ENCODE assay signal across 32 cellular contexts in genomic region chr4:88147799-88148217, GRCh38. TPM values are rescaled to one million over a fixed set of nuclear protein-coding genes. Genes with fewer than 3 reads are reported as not detected.
DNase-seq lines count a peak whose midpoint lies in the region; ATAC-seq, FAIRE-seq and TF ChIP-seq lines count a peak whose summit lies in the region.
"Had no signal": no experiment of that assay in that cellular context is flagged by ENCODE, and none has a peak within 500 bp of the region (broad histone marks: within the 10 kb centered on the region; RNA-seq: fewer than 3 reads in every experiment).

No MANE protein-coding gene starts in this region.

- no CpG with 5 or more reads among the region's 4 CpGs for WGBS in mesendoderm (ENCODE audit: extremely low coverage, insufficient coverage, low lambda C conversion rate)

- peak in 1 of 2 donors; percentile 3 for DNase-seq in cardiac muscle cell (ENCODE audit: low read depth in 1 of 2, low spot score in 1 of 2)
- DNase-seq in left ventricle myocardium superior: no peak
- DNase-seq in bronchial epithelial cell (ENCODE audit: low read depth): peak; percentile 49
- peak; percentile 89 for DNase-seq in mesendoderm
- no peak for DNase-seq in activated T-cell treated with anti-CD3 and anti-CD28 coated beads, Interleukin-2, amount 50 U/mL, for 48 hours
- no peak for DNase-seq in NCI-H1048 (lab: John Stamatoyannopoulos, UW)
- no peak for DNase-seq in OCI-LY7 (ENCODE audit: low spot score)
- DNase-seq: activated CD4-positive, alpha-beta T cell treated with anti-CD3 and anti-CD28 coated beads for 4 hours; activated CD8-positive, alpha-beta T cell treated with anti-CD3 and anti-CD28 coated beads, Interleukin-2, amount 10 ng/mL, durations not matched to agents 7 days and 5 days; activated naive CD4-positive, alpha-beta T cell treated with anti-CD3 and anti-CD28 coated beads, Interleukin-2, amount 50 U/mL, for 16 hours; amygdala; brain microvascular endothelial cell; CD4-positive, CD25-positive, alpha-beta regulatory T cell; DMS79 treated with DMSO at 0.1 percent for 48 hours; effector CD4-positive, alpha-beta T cell; MM.1S; natural killer cell; NCI-H2029; NCI-H2227 treated with DMSO at 0.1 percent for 48 hours; NCI-H69; SJCRH30; stimulated activated naive B cell treated with anti-CD40 and anti-IgM and Interleukin-4, amounts not matched to agents 10 μg/mL and 1 μg/mL and 100 μg/mL, for 72 hours; substantia nigra; SW 1271; upper lobe of left lung had no signal

- H3K9me2 ChIP-seq in OCI-LY7 (ENCODE audit: insufficient read depth, low read length): no peaks in the 10 kb centered on the region

- H3K79me2 ChIP-seq in mesendoderm (ENCODE audit: control insufficient read depth, insufficient read depth, low read length) (peaks cover 1% of the 10 kb centered on the region), OCI-LY7 (ENCODE audit: insufficient read depth, low read depth, low read length) (no peaks in the 10 kb centered on the region)

- H3K4ac ChIP-seq in mesendoderm (ENCODE audit: low read depth, low read length): peak overlapping the region; percentile 65

- H2BK5ac ChIP-seq in mesendoderm (ENCODE audit: low read length): no peak overlapping the region

- no peak overlapping the region for H3K9ac ChIP-seq in mesendoderm (ENCODE audit: low read length)
- H3K9ac ChIP-seq: KMS-11 had no signal

- H2BK120ac ChIP-seq in mesendoderm (ENCODE audit: low read depth, low read length): peak overlapping the region; percentile 35

- no peak for FAIRE-seq in bronchial epithelial cell (lab: Jason Lieb, UNC)
- FAIRE-seq: A204.1, colon, islet of Langerhans had no signal

- peak overlapping the region; percentile 20 for H2AK5ac ChIP-seq in mesendoderm (ENCODE audit: low read length)

- H3K4me2 ChIP-seq in mesendoderm (ENCODE audit: low read length): no peak overlapping the region
- H3K4me2 ChIP-seq in OCI-LY7 (ENCODE audit: low read length): no peak overlapping the region
- H3K4me2 ChIP-seq: KMS-11 had no signal

- H3K56ac ChIP-seq in mesendoderm (ENCODE audit: low read length): no peak overlapping the region

- no peaks in the 10 kb centered on the region for H3K27me3 ChIP-seq in cardiac muscle cell
- H3K27me3 ChIP-seq in bronchial epithelial cell (ENCODE audit: control insufficient read depth, insufficient read depth, low read length): no peaks in the 10 kb centered on the region
- H3K27me3 ChIP-seq in mesendoderm (ENCODE audit: insufficient read depth, low read length, poor library complexity): no peaks in the 10 kb centered on the region
- H3K27me3 ChIP-seq: brain microvascular endothelial cell, upper lobe of left lung had no signal

- H3K36me3 ChIP-seq in cardiac muscle cell (no peaks in the 10 kb centered on the region), bronchial epithelial cell (ENCODE audit: control insufficient read depth, insufficient read depth, low read length) (no peaks in the 10 kb centered on the region), mesendoderm (ENCODE audit: control insufficient read depth, insufficient read depth, low read length) (no peaks in the 10 kb centered on the region), OCI-LY7 (ENCODE audit: insufficient read depth, low read length) (no peaks in the 10 kb centered on the region)
- H3K36me3 ChIP-seq: brain microvascular endothelial cell, SJCRH30, upper lobe of left lung had no signal

- CTCF ChIA-PET in OCI-LY7 (lab: Charles Lee; ENCODE audit: unreplicated experiment): no interaction called here

- H3K4me3 ChIP-seq in cardiac muscle cell (no peak overlapping the region), bronchial epithelial cell (ENCODE audit: low read depth, low read length) (no peak overlapping the region), mesendoderm (ENCODE audit: low read length) (no peak overlapping the region), OCI-LY7 (ENCODE audit: low read depth, low read length, poor library complexity, severe bottlenecking) (no peak overlapping the region)
- H3K4me3 ChIP-seq: SJCRH30, upper lobe of left lung had no signal

- H2BK15ac ChIP-seq in mesendoderm (replicated peaks; ENCODE audit: low read depth): no peak overlapping the region

- peak overlapping the region; percentile 13 for H3K27ac ChIP-seq in cardiac muscle cell
- H3K27ac ChIP-seq in mesendoderm (ENCODE audit: low read depth, low read length): peak overlapping the region; percentile 22
- H3K27ac ChIP-seq in OCI-LY7 (ENCODE audit: low read depth, low read length, poor library complexity, severe bottlenecking): no peak overlapping the region
- H3K27ac ChIP-seq: brain microvascular endothelial cell, epithelial cell of prostate, KMS-11, SJCRH30, upper lobe of left lung had no signal

- no peaks in the 10 kb centered on the region for H4K20me1 ChIP-seq in OCI-LY7 (ENCODE audit: insufficient read depth, low read length)

- POLR2A ChIA-PET in OCI-LY7 (lab: Charles Lee): no interaction called here

- TF ChIP-seq CTCF in cardiac muscle cell (IDR thresholded peaks at IDR 0.05; ENCODE audit: low read depth, low read length): no peak
- TF ChIP-seq CTCF in bronchial epithelial cell (IDR thresholded peaks at IDR 0.05; ENCODE audit: insufficient read depth, low read length, severe bottlenecking): no peak
- TF ChIP-seq CTCF in OCI-LY7 (conservative IDR thresholded peaks at IDR 0.05; ENCODE audit: low read length): no peak

- peaks cover 4% of the 10 kb centered on the region for H3K79me1 ChIP-seq in mesendoderm (ENCODE audit: low read length)

- H3K9me3 ChIP-seq in cardiac muscle cell (ENCODE audit: low read depth) (no peaks in the 10 kb centered on the region), OCI-LY7 (ENCODE audit: low read length) (no peaks in the 10 kb centered on the region)
- H3K9me3 ChIP-seq: SJCRH30, upper lobe of left lung had no signal

- BruUV-seq in OCI-LY7 (replicated peaks; lab: Mats Ljungman, UMichigan): no TSS peak

- intact Hi-C loops in left ventricle myocardium superior (cut with micrococcal nuclease) (no loop called here), OCI-LY7 (cut with micrococcal nuclease; ENCODE audit: unreplicated experiment) (no loop called here)

- no peaks in the 10 kb centered on the region for H3K4me1 ChIP-seq in cardiac muscle cell (ENCODE audit: low read depth)
- peaks cover 10% of the 10 kb centered on the region for H3K4me1 ChIP-seq in mesendoderm (ENCODE audit: control insufficient read depth, low read depth, low read length)
- H3K4me1 ChIP-seq in OCI-LY7 (ENCODE audit: insufficient read depth, low read length, poor library complexity, severe bottlenecking): no peaks in the 10 kb centered on the region
- H3K4me1 ChIP-seq: SJCRH30, upper lobe of left lung had no signal

- H4K5ac ChIP-seq in mesendoderm (ENCODE audit: low read length): no peak overlapping the region

- H3K18ac ChIP-seq in mesendoderm (ENCODE audit: low read length): peak overlapping the region; percentile 87

- no peak overlapping the region for H2AFZ ChIP-seq in OCI-LY7 (ENCODE audit: low read length)

- no peak overlapping the region for H3K23ac ChIP-seq in mesendoderm (ENCODE audit: low read length)

- ATAC-seq in left ventricle myocardium superior (no peak), GM21367 (IDR thresholded peaks at IDR 0.05; ENCODE audit: unreplicated experiment) (no peak)
- ATAC-seq: activated CD8-positive, alpha-beta T cell treated with anti-CD3 and anti-CD28 coated beads, Interleukin-2, amount 10 ng/mL, durations not matched to agents 7 days and 5 days; activated T-helper 17 cell treated with anti-CD3 and anti-CD28 coated beads, Interleukin-2, amount 50 U/mL, for 72 hours; natural killer cell; stimulated activated naive B cell treated with anti-CD40 and anti-IgM and Interleukin-4, amounts not matched to agents 10 μg/mL and 1 μg/mL and 100 μg/mL, for 72 hours had no signal

- no peak overlapping the region for H4K8ac ChIP-seq in mesendoderm (ENCODE audit: low read depth, low read length)

RNA-seq across cellular contexts. Expression of gene ABCG2, which starts 10.6 kb away (rescaled TPM):
- total RNA-seq in cardiac muscle cell (0.04 TPM in 1 of 2 replicates, not detected in the other), left ventricle myocardium superior (0.97 TPM), bronchial epithelial cell (under 0.01 and 0.38 TPM in 2 replicates), OCI-LY7 (2022) (not detected in 2 replicates)
- not detected in 2 replicates for polyA plus RNA-seq in cardiac muscle cell
- 19.2 TPM for polyA plus RNA-seq in mesendoderm (2013, experiment 1 of 2)
- polyA plus RNA-seq in mesendoderm (2013, experiment 2 of 2): 19.5 TPM
- not detected in 2 replicates for total RNA-seq in OCI-LY7 (2014; rRNA removed; shearing (Covaris generic))

Comparison
In these comparisons a context has a peak if more than half of its experiments do, and no peak if none do; other contexts are left out.
1. DNase-seq: peak in bronchial epithelial cell (single experiment) and mesendoderm (single experiment); none in left ventricle myocardium superior (single experiment), activated T-cell treated with anti-CD3 and anti-CD28 coated beads, Interleukin-2, amount 50 U/mL, for 48 hours (0 of 2), NCI-H1048 (single experiment) and OCI-LY7 (single experiment).